Comparison of ENCODE assay signal across 28 cellular contexts in the genomic region with DNA sequence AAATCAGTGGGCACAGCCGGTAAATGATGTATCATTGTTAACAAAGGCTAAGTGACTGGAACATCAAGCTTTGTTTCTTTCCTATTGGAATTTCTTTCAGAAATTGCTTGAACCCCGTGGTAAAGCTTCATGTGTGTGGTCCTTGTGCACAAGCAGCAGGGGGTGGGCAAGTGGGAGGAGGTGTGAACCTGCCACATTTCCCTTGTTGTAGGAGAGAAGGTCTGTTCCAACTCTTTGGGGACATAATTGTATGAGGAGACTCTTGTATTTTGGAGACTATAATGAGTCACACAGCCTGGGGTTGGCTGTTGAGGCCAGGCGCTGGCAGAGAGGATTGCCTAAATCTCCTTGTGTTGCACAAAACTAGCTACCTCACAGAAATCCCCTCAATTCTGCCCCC.
"Had no signal": no experiment of that assay in that cellular context is flagged by ENCODE, and none has a peak within 500 bp of the region (broad histone marks: within the 10 kb centered on the region; RNA-seq: fewer than 3 reads in every experiment).

No MANE protein-coding gene starts in this region.

- H3K4me3 Mint-ChIP-seq: immature natural killer cell; memory B cell; naive thymus-derived CD4-positive, alpha-beta T cell; natural killer cell treated with Interleukin-12 subunit alpha and Interleukin-12 subunit beta and Interleukin-15 and Interleukin-18, amount 100 ng/mL, for 72 hours; neural crest cell; stimulated activated effector memory CD8-positive, alpha-beta T cell treated with anti-CD3 and anti-CD28 coated beads, Interleukin-12 subunit alpha, Interleukin-12 subunit beta, amount 100 ng/mL, for 72 hours; stimulated activated naive CD8-positive, alpha-beta T cell treated with anti-CD3 and anti-CD28 coated beads, Interleukin-15, Interleukin-2, amounts not matched to agents 100 ng/mL and 50 ng/mL, for 24 hours; type B pancreatic cell had no signal

- H3K4me1 Mint-ChIP-seq: immature natural killer cell; memory B cell; naive thymus-derived CD4-positive, alpha-beta T cell; stimulated activated effector memory CD8-positive, alpha-beta T cell treated with anti-CD3 and anti-CD28 coated beads, Interleukin-12 subunit alpha, Interleukin-12 subunit beta, amount 100 ng/mL, for 72 hours had no signal

- H3K36me3 Mint-ChIP-seq: memory B cell; naive thymus-derived CD4-positive, alpha-beta T cell; natural killer cell treated with Interleukin-12 subunit alpha and Interleukin-12 subunit beta and Interleukin-15 and Interleukin-18, amount 100 ng/mL, for 72 hours; stimulated activated effector memory CD8-positive, alpha-beta T cell treated with anti-CD3 and anti-CD28 coated beads, Interleukin-12 subunit alpha, Interleukin-12 subunit beta, amount 100 ng/mL, for 72 hours; type B pancreatic cell had no signal

- DNase-seq: heart left ventricle; hypothalamus; immature natural killer cell; islet precursor cell; left ventricle myocardium inferior; midbrain; mucosa of descending colon; naive thymus-derived CD4-positive, alpha-beta T cell; nucleus accumbens; psoas muscle; right lobe of liver; stimulated activated CD4-positive, alpha-beta T cell treated with anti-CD3 and anti-CD28 coated beads, Interleukin-12 subunit alpha, Interleukin-12 subunit beta, amount 100 ng/mL, for 4 hours; stimulated activated CD4-positive, alpha-beta T cell treated with anti-CD3 and anti-CD28 coated beads, Interleukin-15, amount 100 ng/mL, for 24 hours; stimulated activated CD4-positive, alpha-beta T cell treated with anti-CD3 and anti-CD28 coated beads, Interleukin-2, amount 100 ng/mL, for 24 hours; stimulated activated CD4-positive, alpha-beta T cell treated with anti-CD3 and anti-CD28 coated beads, Interleukin-4, amount 100 ng/mL, for 24 hours; stimulated activated naive CD4-positive, alpha-beta T cell; uterus had no signal

- H3K9me3 ChIP-seq: heart left ventricle, left ventricle myocardium inferior, psoas muscle, right atrium auricular region, right lobe of liver, tibial nerve, uterus had no signal

- H3K27ac Mint-ChIP-seq: immature natural killer cell; memory B cell; naive thymus-derived CD4-positive, alpha-beta T cell; natural killer cell treated with Interleukin-12 subunit alpha and Interleukin-12 subunit beta and Interleukin-15 and Interleukin-18, amount 100 ng/mL, for 72 hours; stimulated activated effector memory CD8-positive, alpha-beta T cell treated with anti-CD3 and anti-CD28 coated beads, Interleukin-12 subunit alpha, Interleukin-12 subunit beta, amount 100 ng/mL, for 72 hours; stimulated activated naive CD8-positive, alpha-beta T cell treated with anti-CD3 and anti-CD28 coated beads, Interleukin-15, Interleukin-2, amounts not matched to agents 100 ng/mL and 50 ng/mL, for 24 hours; type B pancreatic cell had no signal

- H3K27me3 ChIP-seq: right atrium auricular region, right lobe of liver, tibial nerve, uterus had no signal

- H3K27ac ChIP-seq: heart left ventricle, left ventricle myocardium inferior, parathyroid adenoma, psoas muscle, right atrium auricular region, right lobe of liver, skin epidermis, tibial nerve, uterus had no signal

- H3K27me3 Mint-ChIP-seq: memory B cell; naive thymus-derived CD4-positive, alpha-beta T cell; stimulated activated naive CD8-positive, alpha-beta T cell treated with anti-CD3 and anti-CD28 coated beads, Interleukin-15, Interleukin-2, amounts not matched to agents 100 ng/mL and 50 ng/mL, for 24 hours had no signal

- H2AFZ ChIP-seq: parathyroid adenoma had no signal

- H3K9ac ChIP-seq: parathyroid adenoma had no signal

- H3K79me2 ChIP-seq: parathyroid adenoma had no signal

- H3K4me3 ChIP-seq: heart left ventricle, left ventricle myocardium inferior, lung, mucosa of descending colon, psoas muscle, right atrium auricular region, right lobe of liver, skin epidermis, tibial nerve, uterus had no signal

- H3K36me3 ChIP-seq: heart left ventricle, left ventricle myocardium inferior, right atrium auricular region, right lobe of liver, tibial nerve, uterus had no signal

- H3K4me1 ChIP-seq: heart left ventricle, left ventricle myocardium inferior, parathyroid adenoma, psoas muscle, right atrium auricular region, right lobe of liver, tibial nerve, uterus had no signal
